Comparison of ENCODE assay signal across 6 cellular contexts in genomic region chr11:124762624-124763155, GRCh38. TPM values are rescaled to one million over a fixed set of nuclear protein-coding genes. Genes with fewer than 3 reads are reported as not detected.
DNase-seq lines count a peak whose midpoint lies in the region; ATAC-seq and TF ChIP-seq lines count a peak whose summit lies in the region.

No MANE protein-coding gene starts in this region.

- H3K27ac ChIP-seq in OCI-LY3 (ENCODE audit: low read length) (no peak overlapping the region), heart right ventricle (peak overlapping the region; percentile 86 to 99 (median 98)), transverse colon (peak overlapping the region; percentile 83 to 87 (median 86))

- H3K27me3 ChIP-seq in OCI-LY3 (ENCODE audit: low read depth, low read length) (peaks cover 17% of the 10 kb centered on the region; the same call in 1 of the 2 replicates), heart right ventricle (peaks cover 0 to 56% (median 47%) of the 10 kb centered on the region in 7 donors), transverse colon (peaks cover 51% of the 10 kb centered on the region)

- H3K4me1 ChIP-seq in OCI-LY3 (ENCODE audit: low read length), result peaks cover 8% of the 10 kb centered on the region
- peaks cover 7 to 50% (median 42%) of the 10 kb centered on the region in 9 donors for H3K4me1 ChIP-seq in heart right ventricle
- peaks cover 10 to 52% (median 35%) of the 10 kb centered on the region in 4 donors for H3K4me1 ChIP-seq in transverse colon

- TF ChIP-seq POLR2A in transverse colon (IDR thresholded peaks at IDR 0.05), result no peak

- peak overlapping the region; percentile 94 for H3K4me2 ChIP-seq in OCI-LY3 (ENCODE audit: low read length)

- no peaks in the 10 kb centered on the region for H3K9me3 ChIP-seq in OCI-LY3 (ENCODE audit: insufficient read depth, low read length)
- no peaks in the 10 kb centered on the region for H3K9me3 ChIP-seq in heart right ventricle
- H3K9me3 ChIP-seq in transverse colon, result no peaks in the 10 kb centered on the region

- WGBS in heart right ventricle, 2 donors, result 1% methylated on average over 45 of the region's 45 CpGs
- WGBS in transverse colon (ENCODE audit: low coverage in 1 of 2), 2 donors, result 1% methylated on average over 24 of the region's 45 CpGs; no CpG with 5 or more reads in 1 of the 2 donors

- H4K20me1 ChIP-seq in OCI-LY3 (ENCODE audit: insufficient read depth, low read length), result peaks cover 5% of the 10 kb centered on the region; the same call in 1 of the 2 replicates

- peak overlapping the region; percentile 60 for H3K9ac ChIP-seq in OCI-LY3 (ENCODE audit: low read length)

- DNase-seq in Right ventricle myocardium inferior (ENCODE audit: missing footprints) (no peak), cardiac septum (ENCODE audit: low spot score) (no peak), heart right ventricle (peak in 1 of 2 donors; percentile 29), transverse colon (peak; percentile 19)
- DNase-seq in activated CD4-positive, alpha-beta T cell treated with anti-CD3 and anti-CD28 coated beads for 4 hours, result no peak

- H3K4me3 ChIP-seq in OCI-LY3 (ENCODE audit: low read length), result peak overlapping the region; percentile 90
- peak overlapping the region; percentile 61 to 94 (median 78) for H3K4me3 ChIP-seq in heart right ventricle
- H3K4me3 ChIP-seq in transverse colon, result peak overlapping the region; percentile 42 to 66 (median 54)

- H2AFZ ChIP-seq in OCI-LY3 (ENCODE audit: low read depth, low read length), result peak overlapping the region; percentile 66

- H3K79me2 ChIP-seq in OCI-LY3 (ENCODE audit: low read length), result no peaks in the 10 kb centered on the region

- TF ChIP-seq CTCF in OCI-LY3 (IDR thresholded peaks at IDR 0.05; ENCODE audit: low read depth, low read length), result no peak
- TF ChIP-seq CTCF in heart right ventricle (IDR thresholded peaks at IDR 0.05), result no peak
- no peak for TF ChIP-seq CTCF in transverse colon (IDR thresholded peaks at IDR 0.05)

- peak; percentile 4 for ATAC-seq in Right ventricle myocardium inferior
- peak in 2 of 8 donors; percentile 0 to 1 for ATAC-seq in heart right ventricle

- intact Hi-C loops in Right ventricle myocardium inferior (cut with DNase I) (loop anchor here (1.0 to 10.0 kb wide), 4 partner anchors 40 to 93 kb away; partner anchors contain the start of gene MSANTD2), cardiac septum (cut with DNase I) (loop anchor here (1.0 to 5.0 kb wide), 4 partner anchors 35 to 93 kb away; partner anchors contain the start of genes SIAE and SPA17), heart right ventricle (cut with DNase I) (loop anchor here in 9 of 10 donors (1.0 to 10.0 kb wide), 10 partner anchors 35 to 94 kb away; partner anchors contain the start of genes SIAE (in 5 of the 9), SPA17 (in 5 of the 9) and MSANTD2 (in 1 of the 9)), transverse colon (cut with DNase I; ENCODE audit: low total_unique reads) (loop anchor here (2.0 to 5.0 kb wide), 2 partner anchors 75 to 90 kb away; partner anchors contain the start of genes SIAE and SPA17)

- TF ChIP-seq EP300 in transverse colon (IDR thresholded peaks at IDR 0.05; ENCODE audit: low read depth), result no peak

- in situ Hi-C loops in transverse colon (cut with MboI; ENCODE audit: low pct_ligation_motif_present in 1 of 4, low pct_unique_long_range_greater_than_20kb in 1 of 4, low sequenced_read_pairs in 3 of 4), result loop anchor here (5.0 to 25.0 kb wide), 4 partner anchors 72 to 100 kb away; partner anchors contain the start of genes SIAE (in 3 of the 4) and SPA17 (in 3 of the 4)

- H3K36me3 ChIP-seq in OCI-LY3 (replicated peaks; ENCODE audit: low read depth, low read length), result peaks cover 3% of the 10 kb centered on the region
- peaks cover 0 to 37% (median 12%) of the 10 kb centered on the region in 9 donors for H3K36me3 ChIP-seq in heart right ventricle
- H3K36me3 ChIP-seq in transverse colon, result peaks cover 0 to 9% (median 0%) of the 10 kb centered on the region in 4 donors

RNA-seq across cellular contexts. Expression of gene ESAM, which starts 0.6 kb away (rescaled TPM):
- total RNA-seq in Right ventricle myocardium inferior (43.1 TPM), cardiac septum (50.2 TPM), heart right ventricle (10 to 100 TPM; 25.3 to 66.4 (median 44.8) TPM), transverse colon (10 to 100 TPM in 1 of 4 donors, 1 to 10 TPM in 3; 5.8 to 10.1 (median 6.5) TPM)
- polyA plus RNA-seq in heart right ventricle, result 10 to 100 TPM; 47.2 to 88.1 TPM

RNA-seq across cellular contexts. Expression of gene VSIG2, which starts 10.6 kb away (rescaled TPM):
- total RNA-seq in Right ventricle myocardium inferior, result 0.70 TPM
- 1.2 TPM for total RNA-seq in cardiac septum
- 1 to 10 TPM in 5 of 10 donors, under 1 TPM in 5; 0.72 to 2.2 (median 1.1) TPM for total RNA-seq in heart right ventricle
- polyA plus RNA-seq in heart right ventricle, result 1 to 10 TPM in 1 of 2 donors, under 1 TPM in 1; 0.55 to 2.3 TPM
- total RNA-seq in transverse colon, result 100 to 1,000 TPM in 3 of 4 donors, 10 to 100 TPM in 1; 91.3 to 160 (median 108) TPM

RNA-seq across cellular contexts. Expression of gene NRGN, which starts 22.9 kb away (rescaled TPM):
- total RNA-seq in Right ventricle myocardium inferior, result 6.4 TPM
- 6.4 TPM for total RNA-seq in cardiac septum
- total RNA-seq in heart right ventricle, result 1 to 10 TPM; 1.5 to 7.8 (median 4.1) TPM
- polyA plus RNA-seq in heart right ventricle, result 10 to 100 TPM in 1 of 2 donors, 1 to 10 TPM in 1; 7.3 to 26.0 TPM
- 1 to 10 TPM in 1 of 4 donors, under 1 TPM in 1, not detected in 2; 0.96 to 1.5 TPM for total RNA-seq in transverse colon

RNA-seq across cellular contexts. Expression of gene MSANTD2, which starts 37.5 kb away (rescaled TPM):
- total RNA-seq in Right ventricle myocardium inferior (3.8 TPM), cardiac septum (5.3 TPM), heart right ventricle (1 to 10 TPM; 2.4 to 4.6 (median 3.1) TPM), transverse colon (10 to 100 TPM in 2 of 4 donors, 1 to 10 TPM in 2; 8.1 to 40.0 (median 15.1) TPM)
- polyA plus RNA-seq in heart right ventricle, result 10 to 100 TPM in 1 of 2 donors, 1 to 10 TPM in 1; 3.5 to 15.9 TPM

Comparison
In these comparisons a context has a peak if more than half of its experiments do, and no peak if none do; other contexts are left out.
1. RNA of gene VSIG2, which starts 10.6 kb away (total RNA-seq): 91.3 to 160 TPM in transverse colon; 1.2 TPM in cardiac septum (single experiment), 0.72 to 2.2 TPM in heart right ventricle and 0.70 TPM in Right ventricle myocardium inferior (single experiment); every median in the first group is over 10 times any median in the second.
2. Peak in every context shown above with its lines, with median percentiles within 50 percentile points of each other: H3K4me3 ChIP-seq.